ENCODE assay signal across 15 cellular contexts in genomic region chr2:36550006-36550405, GRCh38.
"Had no signal": no experiment of that assay in that cellular context is flagged by ENCODE, and none has a peak within 500 bp of the region (broad histone marks: within the 10 kb centered on the region; RNA-seq: fewer than 3 reads in every experiment).

No MANE protein-coding gene starts in this region.

- DNase-seq: activated CD4-positive, alpha-beta T cell treated with anti-CD3 and anti-CD28 coated beads, Interleukin-2, amount 50 U/mL, for 48 hours; activated effector memory CD4-positive, alpha-beta T cell treated with Interleukin-2 at 50 U/mL for 16 hours; amygdala; body of pancreas; central memory CD4-positive, alpha-beta T cell; colonic mucosa; esophagus squamous epithelium; hippocampal formation; kidney; left lung; stimulated activated CD4-positive, alpha-beta T cell treated with anti-CD3 and anti-CD28 coated beads, Interleukin-1b, Interleukin-23, amount 100 ng/mL, for 48 hours; stimulated activated naive CD8-positive, alpha-beta T cell treated with anti-CD3 and anti-CD28 coated beads, Interleukin-15, amount 100 ng/mL, for 72 hours had no signal

- H3K4me3 ChIP-seq: body of pancreas, colonic mucosa, esophagus squamous epithelium, left lung, upper lobe of left lung had no signal

- H3K9me3 ChIP-seq: body of pancreas, colonic mucosa, esophagus squamous epithelium, left lung, upper lobe of left lung had no signal

- H3K27ac ChIP-seq: body of pancreas, colonic mucosa, left lung, upper lobe of left lung had no signal

- H3K27me3 Mint-ChIP-seq: stimulated activated naive CD8-positive, alpha-beta T cell treated with anti-CD3 and anti-CD28 coated beads, Interleukin-15, amount 100 ng/mL, for 72 hours had no signal

- H3K27ac Mint-ChIP-seq: activated naive CD4-positive, alpha-beta T cell treated with anti-CD3 and anti-CD28 coated beads, Interleukin-2, amount 50 U/mL, for 72 hours had no signal

- H3K4me1 ChIP-seq: body of pancreas, colonic mucosa, esophagus squamous epithelium had no signal

- H3K9me3 Mint-ChIP-seq: activated naive CD4-positive, alpha-beta T cell treated with anti-CD3 and anti-CD28 coated beads, Interleukin-2, amount 50 U/mL, for 72 hours; stimulated activated naive CD8-positive, alpha-beta T cell treated with anti-CD3 and anti-CD28 coated beads, Interleukin-15, amount 100 ng/mL, for 72 hours had no signal

- ATAC-seq: activated CD4-positive, CD25-positive, alpha-beta regulatory T cell treated with anti-CD3 and anti-CD28 coated beads, Interleukin-2, amount 50 U/mL, for 24 hours; body of pancreas; left lung had no signal

- H3K27me3 ChIP-seq: body of pancreas, colonic mucosa, esophagus squamous epithelium, left lung, upper lobe of left lung had no signal
